9 cellular contexts compared by ENCODE assay signal in genomic region chr1:27403931-27404330, GRCh38. TPM values are rescaled to one million over a fixed set of nuclear protein-coding genes. Genes with fewer than 3 reads are reported as not detected.
DNase-seq lines count a peak whose midpoint lies in the region; ATAC-seq and TF ChIP-seq lines count a peak whose summit lies in the region.
"Had no signal": no experiment of that assay in that cellular context is flagged by ENCODE, and none has a peak within 500 bp of the region (broad histone marks: within the 10 kb centered on the region; RNA-seq: fewer than 3 reads in every experiment).

No MANE protein-coding gene starts in this region.

- H3K27ac Mint-ChIP-seq in activated CD8-positive, alpha-beta T cell treated with anti-CD3 and anti-CD28 coated beads for 36 hours: peak overlapping the region; percentile 83
- peak overlapping the region; percentile 92 for H3K27ac Mint-ChIP-seq in stimulated activated naive B cell treated with anti-CD40 and anti-IgM and Interleukin-4, amounts not matched to agents 10 μg/mL and 1 μg/mL and 100 μg/mL, for 72 hours

- no peak for DNase-seq in activated CD8-positive, alpha-beta T cell treated with anti-CD3 and anti-CD28 coated beads for 36 hours
- DNase-seq in stimulated activated naive B cell treated with anti-CD40 and anti-IgM and Interleukin-4, amounts not matched to agents 10 μg/mL and 1 μg/mL and 100 μg/mL, for 72 hours: no peak
- DNase-seq in LoVo (ENCODE audit: low spot score): no peak
- DNase-seq in effector CD8-positive, alpha-beta T cell (lab: John Stamatoyannopoulos, UW): no peak
- DNase-seq: NCI-H1436 treated with DMSO at 0.1 percent for 48 hours had no signal

- peaks cover 24% of the 10 kb centered on the region for H3K4me1 Mint-ChIP-seq in activated CD8-positive, alpha-beta T cell treated with anti-CD3 and anti-CD28 coated beads for 36 hours (ENCODE audit: low read depth)
- H3K4me1 Mint-ChIP-seq in stimulated activated naive B cell treated with anti-CD40 and anti-IgM and Interleukin-4, amounts not matched to agents 10 μg/mL and 1 μg/mL and 100 μg/mL, for 72 hours: peaks cover 47 to 66% of the 10 kb centered on the region in 2 donors

- H3K9me3 Mint-ChIP-seq in activated CD8-positive, alpha-beta T cell treated with anti-CD3 and anti-CD28 coated beads for 36 hours: no peaks in the 10 kb centered on the region
- no peaks in the 10 kb centered on the region for H3K9me3 Mint-ChIP-seq in stimulated activated naive B cell treated with anti-CD40 and anti-IgM and Interleukin-4, amounts not matched to agents 10 μg/mL and 1 μg/mL and 100 μg/mL, for 72 hours

- intact Hi-C loops in activated CD8-positive, alpha-beta T cell treated with anti-CD3 and anti-CD28 coated beads for 36 hours (cut with micrococcal nuclease): no loop called here

- ATAC-seq in HG03432 (IDR thresholded peaks at IDR 0.05; ENCODE audit: unreplicated experiment) (peak; percentile 10), HG02938 (IDR thresholded peaks at IDR 0.05; ENCODE audit: unreplicated experiment) (no peak)
- no peak for ATAC-seq in activated CD8-positive, alpha-beta T cell treated with anti-CD3 and anti-CD28 coated beads for 36 hours
- ATAC-seq in stimulated activated naive B cell treated with anti-CD40 and anti-IgM and Interleukin-4, amounts not matched to agents 10 μg/mL and 1 μg/mL and 100 μg/mL, for 72 hours (replicated peaks): peak in 1 of 2 donors; percentile 15

- TF ChIP-seq CTCF in activated CD8-positive, alpha-beta T cell treated with anti-CD3 and anti-CD28 coated beads for 36 hours (IDR thresholded peaks at IDR 0.05): no peak

- H3K27ac ChIP-seq in layer of hippocampus (ENCODE audit: low read depth, low read length): peak overlapping the region; percentile 46

- POLR2A ChIA-PET in activated CD8-positive, alpha-beta T cell treated with anti-CD3 and anti-CD28 coated beads for 36 hours (lab: Charles Lee): interaction anchor here (1.0 to 1.2 kb wide), 2 partner anchors 14 to 62 kb away, joined by 4 read pairs; partner anchors contain the start of gene SYTL1

- H3K36me3 Mint-ChIP-seq in activated CD8-positive, alpha-beta T cell treated with anti-CD3 and anti-CD28 coated beads for 36 hours (ENCODE audit: low read depth): peaks cover 3% of the 10 kb centered on the region
- H3K36me3 Mint-ChIP-seq in stimulated activated naive B cell treated with anti-CD40 and anti-IgM and Interleukin-4, amounts not matched to agents 10 μg/mL and 1 μg/mL and 100 μg/mL, for 72 hours: peaks cover 18 to 28% of the 10 kb centered on the region in 2 donors

- H3K27me3 Mint-ChIP-seq in activated CD8-positive, alpha-beta T cell treated with anti-CD3 and anti-CD28 coated beads for 36 hours: no peaks in the 10 kb centered on the region
- no peaks in the 10 kb centered on the region for H3K27me3 Mint-ChIP-seq in stimulated activated naive B cell treated with anti-CD40 and anti-IgM and Interleukin-4, amounts not matched to agents 10 μg/mL and 1 μg/mL and 100 μg/mL, for 72 hours

- H3K27me3 ChIP-seq in layer of hippocampus (ENCODE audit: control insufficient read depth, insufficient read depth, low read length): no peaks in the 10 kb centered on the region

- CTCF ChIA-PET in activated CD8-positive, alpha-beta T cell treated with anti-CD3 and anti-CD28 coated beads for 36 hours (lab: Charles Lee): interaction anchor here (0.5 to 12.1 kb wide), 17 partner anchors 9 to 360 kb away, joined by 3 to 293 read pairs (median 5); partner anchors contain the start of genes AHDC1, SYTL1 and WASF2

- H3K4me3 Mint-ChIP-seq in activated CD8-positive, alpha-beta T cell treated with anti-CD3 and anti-CD28 coated beads for 36 hours: no peak overlapping the region
- peak overlapping the region; percentile 68 to 70 for H3K4me3 Mint-ChIP-seq in stimulated activated naive B cell treated with anti-CD40 and anti-IgM and Interleukin-4, amounts not matched to agents 10 μg/mL and 1 μg/mL and 100 μg/mL, for 72 hours

RNA-seq across cellular contexts. Expression of gene GPR3, which starts 11.5 kb away (rescaled TPM):
- 1 to 10 TPM; 1.1 to 1.7 TPM for total RNA-seq in activated CD8-positive, alpha-beta T cell treated with anti-CD3 and anti-CD28 coated beads for 36 hours

RNA-seq across cellular contexts. Expression of gene CD164L2, which starts 20.8 kb away (rescaled TPM):
- total RNA-seq in activated CD8-positive, alpha-beta T cell treated with anti-CD3 and anti-CD28 coated beads for 36 hours: not detected
- total RNA-seq: omental fat pad had no signal

RNA-seq across cellular contexts. Expression of gene FCN3, which starts 29.3 kb away (rescaled TPM):
- not detected for total RNA-seq in activated CD8-positive, alpha-beta T cell treated with anti-CD3 and anti-CD28 coated beads for 36 hours

RNA-seq across cellular contexts. Expression of gene MAP3K6, which starts 37.2 kb away (rescaled TPM):
- total RNA-seq in activated CD8-positive, alpha-beta T cell treated with anti-CD3 and anti-CD28 coated beads for 36 hours: 1 to 10 TPM; 8.3 to 9.5 TPM
